9 cellular contexts compared by ENCODE assay signal in genomic region chr19:12668937-12669271, GRCh38. TPM values are rescaled to one million over a fixed set of nuclear protein-coding genes. Genes with fewer than 3 reads are reported as not detected.
DNase-seq lines count a peak whose midpoint lies in the region; ATAC-seq and TF ChIP-seq lines count a peak whose summit lies in the region.
"Had no signal": no experiment of that assay in that cellular context is flagged by ENCODE, and none has a peak within 500 bp of the region (broad histone marks: within the 10 kb centered on the region; RNA-seq: fewer than 3 reads in every experiment).

No MANE protein-coding gene starts in this region.

- no peaks in the 10 kb centered on the region for H3K27me3 Mint-ChIP-seq in activated naive CD8-positive, alpha-beta T cell treated with anti-CD3 and anti-CD28 coated beads, Interleukin-2, amount 10 ng/mL, durations not matched to agents 7 days and 5 days

- peak; percentile 29 for ATAC-seq in activated naive CD8-positive, alpha-beta T cell treated with anti-CD3 and anti-CD28 coated beads, Interleukin-2, amount 10 ng/mL, durations not matched to agents 7 days and 5 days (ENCODE audit: low read depth)
- peak in 5 of 8 donors; percentile 1 to 26 (median 10) for ATAC-seq in heart right ventricle
- ATAC-seq in HG03342 (IDR thresholded peaks at IDR 0.05; ENCODE audit: unreplicated experiment): no peak

- H3K4me1 Mint-ChIP-seq in activated naive CD8-positive, alpha-beta T cell treated with anti-CD3 and anti-CD28 coated beads, Interleukin-2, amount 10 ng/mL, durations not matched to agents 7 days and 5 days: peaks cover 37% of the 10 kb centered on the region

- no peaks in the 10 kb centered on the region for H4K20me1 ChIP-seq in SK-N-SH (ENCODE audit: insufficient read depth)

- peak overlapping the region; percentile 99 for H3K4me3 Mint-ChIP-seq in activated naive CD8-positive, alpha-beta T cell treated with anti-CD3 and anti-CD28 coated beads, Interleukin-2, amount 10 ng/mL, durations not matched to agents 7 days and 5 days

- no peaks in the 10 kb centered on the region for H3K9me3 Mint-ChIP-seq in activated naive CD8-positive, alpha-beta T cell treated with anti-CD3 and anti-CD28 coated beads, Interleukin-2, amount 10 ng/mL, durations not matched to agents 7 days and 5 days

- H3K27me3 ChIP-seq in SK-N-SH (ENCODE audit: insufficient read depth): no peaks in the 10 kb centered on the region
- H3K27me3 ChIP-seq in heart right ventricle: no peaks in the 10 kb centered on the region

- CTCF ChIA-PET in SK-N-SH (lab: Yijun Ruan, JAX): interaction anchor here (0.6 to 2.9 kb wide), 7 partner anchors 8 to 1375 kb away, joined by 3 to 13 read pairs (median 6); no protein-coding TSS in a partner anchor

- H3K27ac Mint-ChIP-seq in activated naive CD8-positive, alpha-beta T cell treated with anti-CD3 and anti-CD28 coated beads, Interleukin-2, amount 10 ng/mL, durations not matched to agents 7 days and 5 days: peak overlapping the region; percentile 100

- H3K36me3 Mint-ChIP-seq in activated naive CD8-positive, alpha-beta T cell treated with anti-CD3 and anti-CD28 coated beads, Interleukin-2, amount 10 ng/mL, durations not matched to agents 7 days and 5 days: peaks cover 7% of the 10 kb centered on the region

- TF ChIP-seq CTCF in SK-N-SH (IDR thresholded peaks at IDR 0.05) (no peak), heart right ventricle (IDR thresholded peaks at IDR 0.05) (no peak)

- peak overlapping the region; percentile 82; the same call in 1 of the 2 replicates for H2AFZ ChIP-seq in SK-N-SH (ENCODE audit: low read depth)

- TF ChIP-seq RAD21 in SK-N-SH (IDR thresholded peaks at IDR 0.05; ENCODE audit: low read length): no peak

- peaks cover 51% of the 10 kb centered on the region for H3K79me2 ChIP-seq in SK-N-SH (ENCODE audit: insufficient read depth)

- POLR2A ChIA-PET in SK-N-SH (lab: Yijun Ruan, JAX): interaction anchor here (0.6 to 1.7 kb wide), 4 partner anchors 9 to 1297 kb away, joined by 3 to 6 read pairs (median 4); partner anchors contain the start of genes DHPS, ZNF490 and ZNF791
- POLR2A ChIA-PET in activated naive CD8-positive, alpha-beta T cell treated with anti-CD3 and anti-CD28 coated beads, Interleukin-2, amount 10 ng/mL, durations not matched to agents 7 days and 5 days (lab: Charles Lee): interaction anchor here (0.5 to 2.2 kb wide), 10 partner anchors 8 to 306 kb away, joined by 3 to 19 read pairs (median 4); partner anchors contain the start of genes DHPS, ZNF490 and ZNF791

- no peaks in the 10 kb centered on the region for H3K9me2 ChIP-seq in SK-N-SH

- H3K36me3 ChIP-seq in SK-N-SH (replicated peaks in 1 of 2; ENCODE audit: control insufficient read depth in 1 of 2, insufficient read depth in 2 of 2, low read length in 1 of 2): peaks cover 13 to 15% of the 10 kb centered on the region in 2 experiments
- H3K36me3 ChIP-seq in heart right ventricle: peaks cover 0 to 48% (median 12%) of the 10 kb centered on the region in 9 donors

- H3K4me3 ChIP-seq in SK-N-SH (ENCODE audit: low read depth in 2 of 2, low read length in 1 of 2) (peak overlapping the region; percentile 80 to 85), heart right ventricle (peak overlapping the region; percentile 73 to 97 (median 85))

- H3K4me2 ChIP-seq in SK-N-SH: peak overlapping the region; percentile 90

- H3K27ac ChIP-seq in SK-N-SH (ENCODE audit: low read depth in 2 of 2, low read length in 1 of 2): peak overlapping the region; percentile 89 to 96
- H3K27ac ChIP-seq in heart right ventricle: peak overlapping the region; percentile 84 to 100 (median 96)

- WGBS in SK-N-SH (ENCODE audit: low lambda C conversion rate): 7% methylated on average over 8 of the region's 24 CpGs
- 0% methylated on average over 24 of the region's 24 CpGs for WGBS in heart right ventricle, 2 donors

- DNase-seq in NCI-H1417 (lab: John Stamatoyannopoulos, UW) (peak in 2 of 3 experiments; percentile 73 to 78), NCI-H1417 treated with DMSO at 0.1 percent for 48 hours (lab: John Stamatoyannopoulos, UW) (no peak), SK-N-SH (peak; percentile 61), heart right ventricle (peak; percentile 40 to 45), posterior cingulate gyrus (peak in 9 of 10 donors; percentile 25 to 93 (median 53)), 8988T (no peak)
- DNase-seq in activated naive CD8-positive, alpha-beta T cell treated with anti-CD3 and anti-CD28 coated beads, Interleukin-2, amount 10 ng/mL, durations not matched to agents 7 days and 5 days: peak; percentile 68

- intact Hi-C loops in heart right ventricle (cut with DNase I): loop anchor here in 2 of 10 donors (5.0 kb wide), 1 partner anchor 107 kb away; no protein-coding TSS in a partner anchor
- intact Hi-C loops in posterior cingulate gyrus (cut with DNase I): loop anchor here (1.0 kb wide), 1 partner anchor 12 kb away; the partner anchor contains the start of gene DHPS

- peak overlapping the region; percentile 76 for H3K9ac ChIP-seq in SK-N-SH

- TF ChIP-seq EP300 in SK-N-SH (IDR thresholded peaks at IDR 0.05; ENCODE audit: borderline replicate concordance in 1 of 2, low read depth in 1 of 2, low read length in 1 of 2): no peak

- H3K4me1 ChIP-seq in SK-N-SH (ENCODE audit: control insufficient read depth in 1 of 2, insufficient read depth in 2 of 2, low read depth in 1 of 2, low read length in 1 of 2) (peaks cover 5 to 35% of the 10 kb centered on the region in 2 experiments; a peak in 2 of 4 replicates), heart right ventricle (peaks cover 17 to 55% (median 41%) of the 10 kb centered on the region in 9 donors)

- H3K9me3 ChIP-seq in SK-N-SH (no peaks in the 10 kb centered on the region), heart right ventricle (no peaks in the 10 kb centered on the region)

- H3F3A ChIP-seq in SK-N-SH (replicated peaks; ENCODE audit: insufficient read depth): peaks cover 28% of the 10 kb centered on the region

TF ChIP-seq in SK-N-SH, 30 proteins besides CTCF, POLR2A, EP300 and RAD21:
- TF ChIP-seq GATA2 (CRISPR knock-in tag; IDR thresholded peaks at IDR 0.05): no peak
- no peak for TF ChIP-seq CHD2 (IDR thresholded peaks at IDR 0.05; ENCODE audit: low read length, partially characterized antibody)
- TF ChIP-seq FOSL2 (IDR thresholded peaks at IDR 0.05; ENCODE audit: borderline replicate concordance, low read depth): no peak
- TF ChIP-seq SMC3 (IDR thresholded peaks at IDR 0.05; ENCODE audit: low read depth, low read length): no peak
- no peak for TF ChIP-seq MEF2A (IDR thresholded peaks at IDR 0.05; ENCODE audit: borderline replicate concordance, low read depth)
- TF ChIP-seq SIN3A (IDR thresholded peaks at IDR 0.05; ENCODE audit: borderline replicate concordance, low read depth, low read length): no peak
- no peak for TF ChIP-seq YY1 (IDR thresholded peaks at IDR 0.05; ENCODE audit: low read depth)
- TF ChIP-seq, protein P1, sequence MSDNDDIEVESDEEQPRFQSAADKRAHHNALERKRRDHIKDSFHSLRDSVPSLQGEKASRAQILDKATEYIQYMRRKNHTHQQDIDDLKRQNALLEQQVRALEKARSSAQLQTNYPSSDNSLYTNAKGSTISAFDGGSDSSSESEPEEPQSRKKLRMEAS (IDR thresholded peaks at IDR 0.05; ENCODE audit: low read depth): no peak; the same call in 1 of the 2 replicates

RNA-seq across cellular contexts. Expression of gene WDR83, which starts 2.3 kb away (rescaled TPM):
- 12.8 and 18.2 TPM in 2 replicates for polyA plus RNA-seq in SK-N-SH (2012; rRNA removed)
- polyA plus RNA-seq in SK-N-SH (2012; cell fraction: cytosol; rRNA removed): 8.2 and 11.1 TPM in 2 replicates
- 28.5 and 44.2 TPM in 2 replicates for polyA plus RNA-seq in SK-N-SH (2012; cell fraction: nucleus; rRNA removed)
- 10 to 100 TPM; 18.2 to 21.1 TPM for total RNA-seq in activated naive CD8-positive, alpha-beta T cell treated with anti-CD3 and anti-CD28 coated beads, Interleukin-2, amount 10 ng/mL, durations not matched to agents 7 days and 5 days
- total RNA-seq in heart right ventricle: 10 to 100 TPM in 1 of 10 donors, 1 to 10 TPM in 9; 5.5 to 10.7 (median 7.9) TPM
- 10 to 100 TPM; 14.5 to 19.7 TPM for polyA plus RNA-seq in heart right ventricle

RNA-seq across cellular contexts. Expression of gene MAN2B1, which starts 2.4 kb away (rescaled TPM):
- polyA plus RNA-seq in SK-N-SH (2012; rRNA removed) (43.2 and 47.0 TPM in 2 replicates), heart right ventricle (10 to 100 TPM; 17.7 to 40.1 TPM)
- 23.6 and 33.7 TPM in 2 replicates for polyA plus RNA-seq in SK-N-SH (2012; cell fraction: cytosol; rRNA removed)
- polyA plus RNA-seq in SK-N-SH (2012; cell fraction: nucleus; rRNA removed): 102 and 112 TPM in 2 replicates
- 100 to 1,000 TPM; 108 to 115 TPM for total RNA-seq in activated naive CD8-positive, alpha-beta T cell treated with anti-CD3 and anti-CD28 coated beads, Interleukin-2, amount 10 ng/mL, durations not matched to agents 7 days and 5 days
- 10 to 100 TPM; 14.2 to 89.9 (median 25.5) TPM for total RNA-seq in heart right ventricle

RNA-seq across cellular contexts. Expression of gene DHPS, which starts 12.8 kb away (rescaled TPM):
- polyA plus RNA-seq in SK-N-SH (2012; rRNA removed): 179 and 192 TPM in 2 replicates
- polyA plus RNA-seq in SK-N-SH (2012; cell fraction: cytosol; rRNA removed): 123 and 143 TPM in 2 replicates
- polyA plus RNA-seq in SK-N-SH (2012; cell fraction: nucleus; rRNA removed): 333 and 391 TPM in 2 replicates
- 100 to 1,000 TPM; 148 to 149 TPM for total RNA-seq in activated naive CD8-positive, alpha-beta T cell treated with anti-CD3 and anti-CD28 coated beads, Interleukin-2, amount 10 ng/mL, durations not matched to agents 7 days and 5 days
- 10 to 100 TPM; 43.6 to 59.3 (median 49.7) TPM for total RNA-seq in heart right ventricle
- 10 to 100 TPM; 64.5 to 82.2 TPM for polyA plus RNA-seq in heart right ventricle

RNA-seq across cellular contexts. Expression of gene GNG14, which starts 18.9 kb away (rescaled TPM):
- polyA plus RNA-seq in SK-N-SH (2012; rRNA removed) (not detected in 2 replicates), heart right ventricle (not detected)
- polyA plus RNA-seq in SK-N-SH (2012; cell fraction: cytosol; rRNA removed): 0.13 TPM in 1 of 2 replicates, not detected in the other
- polyA plus RNA-seq in SK-N-SH (2012; cell fraction: nucleus; rRNA removed): 0.30 TPM in 1 of 2 replicates, not detected in the other
- total RNA-seq in activated naive CD8-positive, alpha-beta T cell treated with anti-CD3 and anti-CD28 coated beads, Interleukin-2, amount 10 ng/mL, durations not matched to agents 7 days and 5 days: not detected
- not detected for total RNA-seq in heart right ventricle
- total RNA-seq: subcutaneous adipose tissue had no signal

RNA-seq across cellular contexts. Expression of gene FBXW9, which starts 27.5 kb away (rescaled TPM):
- polyA plus RNA-seq in SK-N-SH (2012; rRNA removed): 25.9 and 26.6 TPM in 2 replicates
- polyA plus RNA-seq in SK-N-SH (2012; cell fraction: cytosol; rRNA removed): 9.6 and 15.9 TPM in 2 replicates
- 39.1 and 46.7 TPM in 2 replicates for polyA plus RNA-seq in SK-N-SH (2012; cell fraction: nucleus; rRNA removed)
- 1 to 10 TPM; 4.9 to 5.3 TPM for total RNA-seq in activated naive CD8-positive, alpha-beta T cell treated with anti-CD3 and anti-CD28 coated beads, Interleukin-2, amount 10 ng/mL, durations not matched to agents 7 days and 5 days
- 1 to 10 TPM; 1.2 to 3.1 (median 2.1) TPM for total RNA-seq in heart right ventricle
- 1 to 10 TPM; 1.2 to 4.6 TPM for polyA plus RNA-seq in heart right ventricle

Comparison
In these comparisons a context has a peak if more than half of its experiments do, and no peak if none do; other contexts are left out.
1. DNase-seq: peak in NCI-H1417 (2 of 3), SK-N-SH (single experiment), activated naive CD8-positive, alpha-beta T cell treated with anti-CD3 and anti-CD28 coated beads, Interleukin-2, amount 10 ng/mL, durations not matched to agents 7 days and 5 days (single experiment), heart right ventricle (2 of 2) and posterior cingulate gyrus (9 of 10); none in NCI-H1417 treated with DMSO at 0.1 percent for 48 hours (single experiment) and 8988T (single experiment).